15 cellular contexts compared by ENCODE assay signal in genomic region chr14:37122288-37122687, GRCh38. TPM values are rescaled to one million over a fixed set of nuclear protein-coding genes. Genes with fewer than 3 reads are reported as not detected.
DNase-seq lines count a peak whose midpoint lies in the region; ATAC-seq, FAIRE-seq and TF ChIP-seq lines count a peak whose summit lies in the region.
"Had no signal": no experiment of that assay in that cellular context is flagged by ENCODE, and none has a peak within 500 bp of the region (broad histone marks: within the 10 kb centered on the region; RNA-seq: fewer than 3 reads in every experiment).

No MANE protein-coding gene starts in this region.

- no peaks in the 10 kb centered on the region for H3K9me2 ChIP-seq in GM23338 (ENCODE audit: insufficient read depth)

- in situ Hi-C loops in G401 (cut with HindIII; ENCODE audit: low sequenced_read_pairs): no loop called here

- H3K36me3 ChIP-seq in GM23338 (ENCODE audit: insufficient read depth) (no peaks in the 10 kb centered on the region), Peyer's patch (no peaks in the 10 kb centered on the region)
- H3K36me3 ChIP-seq: brain microvascular endothelial cell, neutrophil had no signal

- H3K4me1 ChIP-seq in GM23338 (ENCODE audit: insufficient read depth) (no peaks in the 10 kb centered on the region), Peyer's patch (no peaks in the 10 kb centered on the region)

- TF ChIP-seq POLR2A in Peyer's patch (IDR thresholded peaks at IDR 0.05): no peak

- H3K79me2 ChIP-seq in GM23338 (replicated peaks; ENCODE audit: insufficient read depth): no peaks in the 10 kb centered on the region

- DNase-seq in GM23338 (ENCODE audit: low spot score) (peak; percentile 9), RCC 7860 (ENCODE audit: low spot score) (peak; percentile 46), fibroblast of pulmonary artery (ENCODE audit: low read depth) (peak; percentile 60), skeletal muscle cell (ENCODE audit: low read depth) (peak; percentile 36), Peyer's patch (no peak), G401 (ENCODE audit: low spot score) (no peak), NCI-H1417 treated with DMSO at 0.1 percent for 48 hours (lab: John Stamatoyannopoulos, UW) (no peak), epidermal melanocyte (ENCODE audit: insufficient read length, low spot score) (no peak)
- DNase-seq: activated CD4-positive, CD25-positive, alpha-beta regulatory T cell treated with anti-CD3 and anti-CD28 coated beads, Interleukin-2, amount 50 U/mL, for 72 hours; activated T-cell treated with anti-CD3 and anti-CD28 coated beads, Interleukin-2, amount 50 U/mL, for 24 hours; brain microvascular endothelial cell; DMS 273 treated with DMSO at 0.1 percent for 48 hours; stimulated activated naive B cell treated with anti-CD40 and anti-IgM and Interleukin-4, amounts not matched to agents 10 μg/mL and 1 μg/mL and 100 μg/mL, for 72 hours had no signal

- H3F3A ChIP-seq in GM23338 (replicated peaks; ENCODE audit: low read depth): no peaks in the 10 kb centered on the region

- peaks cover 9% of the 10 kb centered on the region for H3K4me1 Mint-ChIP-seq in GM23338
- H3K4me1 Mint-ChIP-seq: stimulated activated naive B cell treated with anti-CD40 and anti-IgM and Interleukin-4, amounts not matched to agents 10 μg/mL and 1 μg/mL and 100 μg/mL, for 72 hours had no signal

- H3K4me3 ChIP-seq in GM23338 (no peak overlapping the region), fibroblast of pulmonary artery (replicated peaks; ENCODE audit: low read depth, low read length) (no peak overlapping the region), skeletal muscle cell (ENCODE audit: low read depth, low read length) (no peak overlapping the region), Peyer's patch (no peak overlapping the region)

- peak; percentile 40 for FAIRE-seq in RCC 7860 (lab: Jason Lieb, UNC)
- FAIRE-seq: GM12892 had no signal

- H3K27ac Mint-ChIP-seq in GM23338: no peak overlapping the region
- H3K27ac Mint-ChIP-seq: activated T-cell treated with anti-CD3 and anti-CD28 coated beads, Interleukin-2, amount 50 U/mL, for 24 hours; stimulated activated naive B cell treated with anti-CD40 and anti-IgM and Interleukin-4, amounts not matched to agents 10 μg/mL and 1 μg/mL and 100 μg/mL, for 72 hours had no signal

- ATAC-seq in GM23338: no peak
- ATAC-seq: stimulated activated naive B cell treated with anti-CD40 and anti-IgM and Interleukin-4, amounts not matched to agents 10 μg/mL and 1 μg/mL and 100 μg/mL, for 72 hours had no signal

- H3K4me2 ChIP-seq in GM23338: no peak overlapping the region

- H3K27me3 ChIP-seq in GM23338 (ENCODE audit: insufficient read depth): no peaks in the 10 kb centered on the region
- no peaks in the 10 kb centered on the region for H3K27me3 ChIP-seq in Peyer's patch
- H3K27me3 ChIP-seq: brain microvascular endothelial cell, neutrophil had no signal

- H3K36me3 Mint-ChIP-seq in GM23338 (ENCODE audit: low read depth): peaks cover 7% of the 10 kb centered on the region; the same call in 2 of the 3 replicates
- H3K36me3 Mint-ChIP-seq: stimulated activated naive B cell treated with anti-CD40 and anti-IgM and Interleukin-4, amounts not matched to agents 10 μg/mL and 1 μg/mL and 100 μg/mL, for 72 hours had no signal

- no peak overlapping the region for H3K27ac ChIP-seq in GM23338 (ENCODE audit: low read depth)
- H3K27ac ChIP-seq in Peyer's patch: no peak overlapping the region
- H3K27ac ChIP-seq: brain microvascular endothelial cell, neutrophil had no signal

- TF ChIP-seq CTCF in GM23338 (conservative IDR thresholded peaks at IDR 0.05; ENCODE audit: low read depth in 2 of 2): no peak
- no peak for TF ChIP-seq CTCF in fibroblast of pulmonary artery (IDR thresholded peaks at IDR 0.05; ENCODE audit: low read length, missing control alignments)
- no peak for TF ChIP-seq CTCF in Peyer's patch (IDR thresholded peaks at IDR 0.05)

- no peak overlapping the region for H2AFZ ChIP-seq in GM23338

- H3K4me3 Mint-ChIP-seq in GM23338: no peak overlapping the region
- H3K4me3 Mint-ChIP-seq: activated T-cell treated with anti-CD3 and anti-CD28 coated beads, Interleukin-2, amount 50 U/mL, for 24 hours; stimulated activated naive B cell treated with anti-CD40 and anti-IgM and Interleukin-4, amounts not matched to agents 10 μg/mL and 1 μg/mL and 100 μg/mL, for 72 hours had no signal

- no peaks in the 10 kb centered on the region for H3K27me3 Mint-ChIP-seq in GM23338 (ENCODE audit: insufficient read depth, low read depth, poor library complexity)
- H3K27me3 Mint-ChIP-seq: activated T-cell treated with anti-CD3 and anti-CD28 coated beads, Interleukin-2, amount 50 U/mL, for 24 hours; stimulated activated naive B cell treated with anti-CD40 and anti-IgM and Interleukin-4, amounts not matched to agents 10 μg/mL and 1 μg/mL and 100 μg/mL, for 72 hours had no signal

- no peaks in the 10 kb centered on the region for H3K9me3 ChIP-seq in Peyer's patch
- H3K9me3 ChIP-seq: neutrophil had no signal

- no peaks in the 10 kb centered on the region for H4K20me1 ChIP-seq in GM23338 (replicated peaks; ENCODE audit: insufficient read depth)

- H3K9me3 Mint-ChIP-seq in GM23338: peaks cover 5% of the 10 kb centered on the region; the same call in 2 of the 3 replicates

TF ChIP-seq in GM23338, 12 proteins besides CTCF, POLR2A, EP300 and RAD21:
- no peak for TF ChIP-seq EZH2phosphoT487 (IDR thresholded peaks at IDR 0.05; ENCODE audit: unreplicated experiment)
- TF ChIP-seq ZNF331 (CRISPR knock-in tag; IDR thresholded peaks at IDR 0.05; ENCODE audit: low read depth): no peak
- TF ChIP-seq EZH2 (IDR thresholded peaks at IDR 0.05; ENCODE audit: low read depth, unreplicated experiment): no peak
- TF ChIP-seq ZNF462 (CRISPR knock-in tag; IDR thresholded peaks at IDR 0.05): no peak
- TF ChIP-seq JUNB (IDR thresholded peaks at IDR 0.05; ENCODE audit: unreplicated experiment): no peak
- no peak for TF ChIP-seq ZNF114 (CRISPR knock-in tag; IDR thresholded peaks at IDR 0.05)

RNA-seq across cellular contexts. Expression of gene SLC25A21, which starts 50.1 kb away (rescaled TPM):
- 5.5 and 12.1 TPM in 2 replicates for total RNA-seq in GM23338 (2014; rRNA removed; shearing (Covaris generic))
- 10.1 and 10.6 TPM in 2 replicates for polyA plus RNA-seq in GM23338 (2016; fragmentation: Nextera tagmentation; extraction: Ambion mirVana)
- total RNA-seq in Peyer's patch: 1 to 10 TPM in 1 of 4 donors, under 1 TPM in 1, not detected in 2; 0.70 to 1.6 TPM
- total RNA-seq in G401 (2014; rRNA removed; shearing (Covaris generic)): 4.3 and 8.2 TPM in 2 replicates

Comparison
In these comparisons a context has a peak if more than half of its experiments do, and no peak if none do; other contexts are left out.
1. DNase-seq: peak in GM23338 (single experiment), RCC 7860 (single experiment), fibroblast of pulmonary artery (single experiment) and skeletal muscle cell (single experiment); none in Peyer's patch (0 of 3), G401 (single experiment), NCI-H1417 treated with DMSO at 0.1 percent for 48 hours (single experiment) and epidermal melanocyte (single experiment).